In the genomic region with DNA sequence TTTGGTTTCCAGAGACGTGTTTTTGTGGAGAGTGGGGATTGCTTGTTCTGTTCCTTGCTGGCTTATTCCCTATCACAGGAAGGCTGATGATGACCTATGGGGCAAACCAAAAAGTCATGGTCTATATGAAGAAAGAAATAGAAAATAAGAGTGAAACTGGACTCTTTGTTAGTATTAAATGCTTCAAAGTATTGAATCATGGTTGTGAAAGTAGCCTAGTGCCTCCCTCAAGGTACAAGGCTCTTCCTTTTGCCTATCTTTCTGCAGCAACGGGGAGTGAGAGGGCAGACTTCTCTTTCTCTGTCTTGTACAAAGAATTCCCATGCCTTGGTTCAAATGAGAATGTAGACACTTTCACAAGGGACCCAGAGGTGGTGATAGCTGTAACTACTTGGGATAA, we compare ENCODE assay signal across 1 cellular context.
TF ChIP-seq lines count a peak whose summit lies in the region.

No MANE protein-coding gene starts in this region.

TF ChIP-seq in GM12878, 131 proteins besides CTCF, POLR2A, EP300 and RAD21:
- TF ChIP-seq RELA (IDR thresholded peaks at IDR 0.05; ENCODE audit: borderline replicate concordance, partially characterized antibody): no peak
- TF ChIP-seq SPI1 (IDR thresholded peaks at IDR 0.05; ENCODE audit: borderline replicate concordance, insufficient read depth, low read depth, low read length): no peak
- TF ChIP-seq ESRRA (IDR thresholded peaks at IDR 0.05; ENCODE audit: low read length): no peak
- TF ChIP-seq MEF2B (IDR thresholded peaks at IDR 0.05; ENCODE audit: partially characterized antibody, poor library complexity, severe bottlenecking): no peak
- no peak for TF ChIP-seq HCFC1 (IDR thresholded peaks at IDR 0.05; ENCODE audit: low read length)
- no peak for TF ChIP-seq KDM1A (IDR thresholded peaks at IDR 0.05; ENCODE audit: borderline replicate concordance)
- no peak for TF ChIP-seq ASH2L (IDR thresholded peaks at IDR 0.05; ENCODE audit: borderline replicate concordance, low read depth)
- TF ChIP-seq RB1 (IDR thresholded peaks at IDR 0.05; ENCODE audit: borderline replicate concordance): no peak
- TF ChIP-seq SIX5 (IDR thresholded peaks at IDR 0.05; ENCODE audit: low read depth, low read length, severe bottlenecking): no peak
- no peak for TF ChIP-seq BCLAF1 (IDR thresholded peaks at IDR 0.05)
- TF ChIP-seq, protein P1, sequence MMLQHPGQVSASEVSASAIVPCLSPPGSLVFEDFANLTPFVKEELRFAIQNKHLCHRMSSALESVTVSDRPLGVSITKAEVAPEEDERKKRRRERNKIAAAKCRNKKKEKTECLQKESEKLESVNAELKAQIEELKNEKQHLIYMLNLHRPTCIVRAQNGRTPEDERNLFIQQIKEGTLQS (IDR thresholded peaks at IDR 0.05; ENCODE audit: borderline replicate concordance, extremely low read depth, low read depth, low read length): no peak
- no peak for TF ChIP-seq STAT1 (conservative IDR thresholded peaks at IDR 0.05)
- no peak for TF ChIP-seq E4F1 (IDR thresholded peaks at IDR 0.05; ENCODE audit: borderline replicate concordance, partially characterized antibody)
- no peak for TF ChIP-seq PKNOX1 (IDR thresholded peaks at IDR 0.05)
- TF ChIP-seq FOS (IDR thresholded peaks at IDR 0.05; ENCODE audit: borderline replicate concordance, extremely low read depth, insufficient read length): no peak
- TF ChIP-seq YY1 (IDR thresholded peaks at IDR 0.05; ENCODE audit: low read depth, low read length): no peak
- TF ChIP-seq MEF2A (IDR thresholded peaks at IDR 0.05; ENCODE audit: insufficient read depth, low read depth, low read length): no peak
- TF ChIP-seq ZNF622 (IDR thresholded peaks at IDR 0.05): no peak
- no peak for TF ChIP-seq SREBF2 (IDR thresholded peaks at IDR 0.05; ENCODE audit: low read length)
- TF ChIP-seq, protein P2, sequence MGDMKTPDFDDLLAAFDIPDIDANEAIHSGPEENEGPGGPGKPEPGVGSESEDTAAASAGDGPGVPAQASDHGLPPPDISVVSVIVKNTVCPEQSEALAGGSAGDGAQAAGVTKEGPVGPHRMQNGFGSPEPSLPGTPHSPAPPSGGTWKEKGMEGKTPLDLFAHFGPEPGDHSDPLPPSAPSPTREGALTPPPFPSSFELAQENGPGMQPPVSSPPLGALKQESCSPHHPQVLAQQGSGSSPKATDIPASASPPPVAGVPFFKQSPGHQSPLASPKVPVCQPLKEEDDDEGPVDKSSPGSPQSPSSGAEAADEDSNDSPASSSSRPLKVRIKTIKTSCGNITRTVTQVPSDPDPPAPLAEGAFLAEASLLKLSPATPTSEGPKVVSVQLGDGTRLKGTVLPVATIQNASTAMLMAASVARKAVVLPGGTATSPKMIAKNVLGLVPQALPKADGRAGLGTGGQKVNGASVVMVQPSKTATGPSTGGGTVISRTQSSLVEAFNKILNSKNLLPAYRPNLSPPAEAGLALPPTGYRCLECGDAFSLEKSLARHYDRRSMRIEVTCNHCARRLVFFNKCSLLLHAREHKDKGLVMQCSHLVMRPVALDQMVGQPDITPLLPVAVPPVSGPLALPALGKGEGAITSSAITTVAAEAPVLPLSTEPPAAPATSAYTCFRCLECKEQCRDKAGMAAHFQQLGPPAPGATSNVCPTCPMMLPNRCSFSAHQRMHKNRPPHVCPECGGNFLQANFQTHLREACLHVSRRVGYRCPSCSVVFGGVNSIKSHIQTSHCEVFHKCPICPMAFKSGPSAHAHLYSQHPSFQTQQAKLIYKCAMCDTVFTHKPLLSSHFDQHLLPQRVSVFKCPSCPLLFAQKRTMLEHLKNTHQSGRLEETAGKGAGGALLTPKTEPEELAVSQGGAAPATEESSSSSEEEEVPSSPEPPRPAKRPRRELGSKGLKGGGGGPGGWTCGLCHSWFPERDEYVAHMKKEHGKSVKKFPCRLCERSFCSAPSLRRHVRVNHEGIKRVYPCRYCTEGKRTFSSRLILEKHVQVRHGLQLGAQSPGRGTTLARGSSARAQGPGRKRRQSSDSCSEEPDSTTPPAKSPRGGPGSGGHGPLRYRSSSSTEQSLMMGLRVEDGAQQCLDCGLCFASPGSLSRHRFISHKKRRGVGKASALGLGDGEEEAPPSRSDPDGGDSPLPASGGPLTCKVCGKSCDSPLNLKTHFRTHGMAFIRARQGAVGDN (IDR thresholded peaks at IDR 0.05): no peak
